Comparison of ENCODE assay signal across 12 cellular contexts in the genomic region with DNA sequence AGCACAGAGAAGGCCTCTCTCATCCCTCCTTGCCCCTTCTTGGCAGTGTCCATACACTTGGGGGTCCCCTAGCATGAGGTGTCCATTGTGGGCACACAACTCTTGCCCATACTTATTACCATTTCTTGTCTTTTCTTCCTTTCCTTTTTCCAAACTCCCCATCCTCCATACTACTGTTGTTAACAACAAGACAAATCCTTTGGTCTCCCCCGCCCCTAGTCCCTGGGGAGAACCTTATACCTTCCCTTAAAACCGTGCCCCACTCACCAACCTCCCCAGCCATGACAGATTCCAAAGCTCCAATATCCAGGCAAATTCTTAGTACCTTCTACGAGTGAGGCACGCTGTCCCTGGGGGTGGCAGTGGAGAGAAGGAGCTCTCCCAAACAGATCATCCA.
A peak's percentile ranks its signal among the peaks of the same experiment; 100 is the strongest.
DNase-seq lines count a peak whose midpoint lies in the region; ATAC-seq and TF ChIP-seq lines count a peak whose summit lies in the region.
"Had no signal": no experiment of that assay in that cellular context is flagged by ENCODE, and none has a peak within 500 bp of the region (broad histone marks: within the 10 kb centered on the region; RNA-seq: fewer than 3 reads in every experiment).

No MANE protein-coding gene starts in this region.

- H3K27me3 ChIP-seq in left ventricle myocardium inferior (ENCODE audit: low read depth) = no peaks in the 10 kb centered on the region
- no peaks in the 10 kb centered on the region for H3K27me3 ChIP-seq in mammary epithelial cell (ENCODE audit: insufficient read depth, low read length)
- H3K27me3 ChIP-seq in muscle layer of duodenum (ENCODE audit: low read depth, low read length) = no peaks in the 10 kb centered on the region
- no peaks in the 10 kb centered on the region for H3K27me3 ChIP-seq in upper lobe of right lung
- H3K27me3 ChIP-seq: BE2C had no signal

- H3K4me1 ChIP-seq in left ventricle myocardium inferior (peaks cover 89% of the 10 kb centered on the region), mammary epithelial cell (ENCODE audit: insufficient read depth, low read length) (peaks cover 4% of the 10 kb centered on the region), muscle layer of duodenum (ENCODE audit: control insufficient read depth in 1 of 2, insufficient read depth in 2 of 2, low read length in 2 of 2) (peaks cover 10 to 61% of the 10 kb centered on the region in 2 donors), upper lobe of right lung (peaks cover 43% of the 10 kb centered on the region), mucosa of descending colon (ENCODE audit: low read depth) (peaks cover 13% of the 10 kb centered on the region)
- H3K4me1 ChIP-seq: BE2C had no signal

- intact Hi-C loops in left ventricle myocardium inferior (cut with micrococcal nuclease) = no loop called here
- intact Hi-C loops in Right ventricle myocardium superior (cut with DNase I) = no loop called here
- intact Hi-C loops in mammary epithelial cell (cut with micrococcal nuclease) = no loop called here
- intact Hi-C loops in upper lobe of right lung (cut with DNase I) = no loop called here
- intact Hi-C loops in mucosa of descending colon (cut with DNase I, micrococcal nuclease) = no loop called here

- peak overlapping the region; percentile 94 for H3K27ac ChIP-seq in left ventricle myocardium inferior (replicated peaks)
- H3K27ac ChIP-seq in mammary epithelial cell (ENCODE audit: insufficient read depth, low read depth, low read length) = no peak overlapping the region
- H3K27ac ChIP-seq in muscle layer of duodenum (ENCODE audit: low read length) = peak overlapping the region; percentile 5
- peak overlapping the region; percentile 55 for H3K27ac ChIP-seq in upper lobe of right lung

- no peak for TF ChIP-seq CTCF in left ventricle myocardium inferior (IDR thresholded peaks at IDR 0.05; ENCODE audit: borderline replicate concordance)
- no peak for TF ChIP-seq CTCF in mammary epithelial cell (conservative IDR thresholded peaks at IDR 0.05 in 1 of 2, IDR thresholded peaks at IDR 0.05 in 1 of 2; ENCODE audit: extremely low read depth in 1 of 2, insufficient read depth in 1 of 2, low read depth in 1 of 2, low read length in 2 of 2)
- TF ChIP-seq CTCF in upper lobe of right lung (IDR thresholded peaks at IDR 0.05) = no peak
- no peak for TF ChIP-seq CTCF in mucosa of descending colon (IDR thresholded peaks at IDR 0.05)

- H3K4me2 ChIP-seq in mammary epithelial cell (ENCODE audit: insufficient read depth, low read depth, low read length) = peak overlapping the region; percentile 33

- no peak overlapping the region for H3K9ac ChIP-seq in mammary epithelial cell (ENCODE audit: insufficient read depth, low read length)

- no peaks in the 10 kb centered on the region for H3K79me2 ChIP-seq in mammary epithelial cell (ENCODE audit: insufficient read depth, low read length)

- DNase-seq in left ventricle myocardium inferior (no peak), Right ventricle myocardium superior (no peak), mammary epithelial cell (no peak), upper lobe of right lung (no peak), mucosa of descending colon (no peak), SIG-M5 (lab: John Stamatoyannopoulos, UW) (no peak)
- DNase-seq: BE2C, cortex of kidney, NCI-H510A treated with DMSO at 0.1 percent for 48 hours had no signal

- no peaks in the 10 kb centered on the region for H3K36me3 ChIP-seq in left ventricle myocardium inferior
- no peaks in the 10 kb centered on the region for H3K36me3 ChIP-seq in mammary epithelial cell (ENCODE audit: insufficient read depth, low read length)
- no peaks in the 10 kb centered on the region for H3K36me3 ChIP-seq in muscle layer of duodenum (ENCODE audit: control insufficient read depth in 1 of 2, insufficient read depth in 2 of 2, low read length in 2 of 2)
- H3K36me3 ChIP-seq in upper lobe of right lung = no peaks in the 10 kb centered on the region
- H3K36me3 ChIP-seq in mucosa of descending colon (ENCODE audit: low read depth) = no peaks in the 10 kb centered on the region
- H3K36me3 ChIP-seq: BE2C had no signal

- peak overlapping the region; percentile 50 for H3K4me3 ChIP-seq in left ventricle myocardium inferior
- no peak overlapping the region for H3K4me3 ChIP-seq in mammary epithelial cell (replicated peaks in 1 of 3; ENCODE audit: insufficient read depth in 1 of 3, low read depth in 2 of 3, low read length in 3 of 3)
- H3K4me3 ChIP-seq in muscle layer of duodenum (ENCODE audit: low read depth in 1 of 2, low read length in 2 of 2) = peak overlapping the region in 1 of 2 donors; percentile 34
- no peak overlapping the region for H3K4me3 ChIP-seq in upper lobe of right lung
- H3K4me3 ChIP-seq in mucosa of descending colon = no peak overlapping the region
- H3K4me3 ChIP-seq: K562 had no signal

- H4K20me1 ChIP-seq in mammary epithelial cell (ENCODE audit: insufficient read depth, low read length) = no peaks in the 10 kb centered on the region

- in situ Hi-C loops in mammary epithelial cell (cut with MboI; ENCODE audit: low sequenced_read_pairs in 2 of 2) = loop anchor here in 1 of 2 donors (25.0 kb wide), 1 partner anchor 197 kb away; no protein-coding TSS in a partner anchor

- H3K9me3 ChIP-seq in left ventricle myocardium inferior (replicated peaks) (no peaks in the 10 kb centered on the region), mammary epithelial cell (replicated peaks; ENCODE audit: insufficient read depth, low read length) (no peaks in the 10 kb centered on the region), muscle layer of duodenum (ENCODE audit: control insufficient read depth in 1 of 2, low read length in 2 of 2) (no peaks in the 10 kb centered on the region), upper lobe of right lung (no peaks in the 10 kb centered on the region), mucosa of descending colon (no peaks in the 10 kb centered on the region)
- H3K9me3 ChIP-seq: BE2C had no signal

- CTCF ChIA-PET in mammary epithelial cell (lab: Charles Lee; ENCODE audit: low non-redundant PET) = no interaction called here

- ATAC-seq in Right ventricle myocardium superior (ENCODE audit: poor library complexity) = no peak
- no peak for ATAC-seq in upper lobe of right lung
- no peak for ATAC-seq in mucosa of descending colon
- no peak for ATAC-seq in GM18511 (IDR thresholded peaks at IDR 0.05; ENCODE audit: unreplicated experiment)
- ATAC-seq: K562 had no signal

- peak overlapping the region; percentile 9 for H2AFZ ChIP-seq in mammary epithelial cell (ENCODE audit: low read depth, low read length)

- dilution Hi-C loops in mammary epithelial cell (cut with HindIII; ENCODE audit: low sequenced_read_pairs) = no loop called here

- WGBS in mammary epithelial cell (ENCODE audit: low coverage, missing lambda C conversion rate) = 88% methylated on average over 4 of the region's 4 CpGs

- BruUV-seq in mammary epithelial cell (replicated peaks; lab: Mats Ljungman, UMichigan) = no TSS peak
